In the genomic region with DNA sequence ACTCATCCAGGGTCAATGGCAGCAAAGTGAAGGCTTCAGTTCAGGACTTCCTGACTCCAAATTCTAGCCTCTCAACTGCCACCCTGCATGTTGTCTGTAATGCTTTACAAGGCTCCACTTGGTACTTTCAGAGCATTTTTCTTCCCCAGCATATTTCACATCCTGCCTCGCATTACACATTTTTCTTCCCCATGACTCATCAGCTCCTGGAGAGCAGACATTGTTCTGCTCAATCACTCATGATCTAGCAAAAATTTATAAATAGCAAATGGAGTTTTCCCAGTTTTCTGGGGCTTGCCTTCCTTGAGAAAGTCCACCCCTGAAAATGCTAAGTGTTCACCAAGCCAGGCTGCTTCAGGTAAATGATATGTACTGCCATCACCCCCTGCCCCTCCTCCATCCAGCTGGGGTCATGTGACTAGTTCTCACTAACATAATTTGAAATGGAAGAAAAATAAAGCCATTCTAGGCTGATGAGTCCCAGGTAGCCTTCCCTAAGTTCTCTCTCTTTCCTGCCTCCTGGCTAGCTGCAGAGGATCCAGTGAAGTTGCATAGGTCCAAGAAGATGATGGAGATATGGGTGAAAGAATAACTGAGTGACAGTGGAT, we compare ENCODE assay signal across 7 cellular contexts.
DNase-seq lines count a peak whose midpoint lies in the region; ATAC-seq and TF ChIP-seq lines count a peak whose summit lies in the region.

No MANE protein-coding gene starts in this region.

- 0 to 10% (median 6%) methylated on average over 1 of the region's 1 CpG for WGBS in adrenal gland, 4 donors

- H3K9me3 ChIP-seq in adrenal gland (replicated peaks in 1 of 3) = no peaks in the 10 kb centered on the region

- H3K27me3 ChIP-seq in adrenal gland = no peaks in the 10 kb centered on the region

- H3K36me3 ChIP-seq in adrenal gland (replicated peaks in 1 of 2) = no peaks in the 10 kb centered on the region

- DNase-seq in HS-5 (ENCODE audit: low read depth) = peak; percentile 74
- DNase-seq in adrenal gland = peak; percentile 23 to 63 (median 49)
- no peak for DNase-seq in left ventricle myocardium superior
- DNase-seq in superior temporal gyrus (ENCODE audit: extremely low spot score) = peak; percentile 72
- DNase-seq in UCSD-AML1 (lab: John Stamatoyannopoulos, UW; ENCODE audit: unreplicated experiment) = no peak

- peaks cover 12% of the 10 kb centered on the region in 2 donors for H3K4me1 ChIP-seq in adrenal gland (replicated peaks in 1 of 2)

- H3K4me3 ChIP-seq in adrenal gland = no peak overlapping the region

- ATAC-seq in left ventricle myocardium superior (peak; percentile 31), HG02938 (IDR thresholded peaks at IDR 0.05; ENCODE audit: unreplicated experiment) (no peak), GM21367 (IDR thresholded peaks at IDR 0.05; ENCODE audit: unreplicated experiment) (no peak)

- intact Hi-C loops in adrenal gland (cut with DNase I) (no loop called here), left ventricle myocardium superior (cut with micrococcal nuclease) (no loop called here)

- peak overlapping the region in 4 of 5 donors; percentile 50 to 71 (median 66) for H3K27ac ChIP-seq in adrenal gland

- TF ChIP-seq CTCF in adrenal gland (IDR thresholded peaks at IDR 0.05) = no peak

- TF ChIP-seq POLR2A in adrenal gland (IDR thresholded peaks at IDR 0.05) = no peak

Comparison
In these comparisons a context has a peak if more than half of its experiments do, and no peak if none do; other contexts are left out.
1. DNase-seq: peak in HS-5 (single experiment), adrenal gland (7 of 7) and superior temporal gyrus (single experiment); none in left ventricle myocardium superior (single experiment) and UCSD-AML1 (single experiment).